Comparison of ENCODE assay signal across 15 cellular contexts in genomic region chr12:2023365-2023764, GRCh38. TPM values are rescaled to one million over a fixed set of nuclear protein-coding genes. Genes with fewer than 3 reads are reported as not detected.
"Had no signal": no experiment of that assay in that cellular context is flagged by ENCODE, and none has a peak within 500 bp of the region (broad histone marks: within the 10 kb centered on the region; RNA-seq: fewer than 3 reads in every experiment).

No MANE protein-coding gene starts in this region.

- H3K4me3 ChIP-seq: colonic mucosa, lower lobe of right lung, pancreas, sigmoid colon had no signal

- ATAC-seq: left colon; lower lobe of right lung; naive thymus-derived CD4-positive, alpha-beta T cell had no signal

- H3K27ac ChIP-seq: colonic mucosa, lower lobe of right lung, pancreas had no signal

- H3K36me3 ChIP-seq: colonic mucosa, lower lobe of right lung, pancreas, sigmoid colon had no signal

- H3K27me3 ChIP-seq: colonic mucosa, pancreas, sigmoid colon had no signal

- H3K4me1 ChIP-seq: colonic mucosa, pancreas had no signal

- DNase-seq: activated CD4-positive, alpha-beta T cell treated with anti-CD3 and anti-CD28 coated beads, Interleukin-2, amount 10 ng/mL, durations not matched to agents 7 days and 5 days; activated CD8-positive, alpha-beta memory T cell treated with anti-CD3 and anti-CD28 coated beads, Interleukin-2, amount 50 U/mL, for 48 hours; activated gamma-delta T cell treated with Interleukin-2 at 50 U/mL for 16 hours; amniotic stem cell; central memory CD4-positive, alpha-beta T cell; colonic mucosa; foreskin fibroblast; glutamatergic neuron; left colon; lower lobe of right lung; naive thymus-derived CD4-positive, alpha-beta T cell; pancreas; sigmoid colon; stimulated activated CD4-positive, alpha-beta T cell treated with anti-CD3 and anti-CD28 coated beads, Interleukin-1b, Interleukin-23, amount 100 ng/mL, for 48 hours had no signal

- H3K9me3 ChIP-seq: colonic mucosa, lower lobe of right lung, pancreas, sigmoid colon had no signal

RNA-seq across cellular contexts. Expression of gene CACNA1C, which starts 29.4 kb away (rescaled TPM):
- total RNA-seq: endothelial cell of umbilical vein had no signal
- polyA plus RNA-seq: endothelial cell of umbilical vein had no signal
